In the genomic region with DNA sequence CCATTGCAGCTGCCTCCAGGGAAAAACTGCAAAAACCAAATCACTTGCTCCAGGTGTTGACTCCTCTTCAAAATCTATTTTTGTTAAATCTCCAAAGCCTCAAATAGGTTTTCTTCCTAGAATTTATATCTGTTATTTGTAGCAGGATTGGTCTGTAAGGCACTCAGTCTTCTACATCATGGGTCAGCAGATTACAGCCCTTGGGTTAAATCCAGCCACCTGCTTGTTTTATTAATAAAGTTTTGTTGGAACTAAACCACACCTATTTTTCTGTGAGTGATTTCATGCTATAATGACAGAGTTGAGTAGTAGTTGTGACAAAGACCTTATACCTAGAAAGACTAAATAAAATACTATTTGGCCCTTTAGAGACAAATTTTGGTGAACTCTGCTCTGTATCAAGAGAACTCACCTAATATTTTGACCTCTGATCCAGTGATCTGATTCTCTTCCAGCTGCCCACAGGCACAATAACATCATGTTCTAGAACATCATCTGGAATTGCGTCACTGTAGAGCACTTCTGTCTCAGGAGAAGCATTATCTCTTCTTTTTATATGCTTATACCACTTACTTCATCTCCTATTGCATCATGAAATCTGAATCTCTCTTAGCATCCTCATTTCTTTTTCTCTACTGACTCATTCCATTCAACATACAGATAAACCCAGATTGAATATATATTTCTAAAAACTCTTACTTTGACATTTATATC, we compare ENCODE assay signal across 19 cellular contexts.
DNase-seq lines count a peak whose midpoint lies in the region; ATAC-seq, FAIRE-seq and TF ChIP-seq lines count a peak whose summit lies in the region.
"Had no signal": no experiment of that assay in that cellular context is flagged by ENCODE, and none has a peak within 500 bp of the region (broad histone marks: within the 10 kb centered on the region; RNA-seq: fewer than 3 reads in every experiment).

No MANE protein-coding gene starts in this region.

- TF ChIP-seq POLR2A in right lobe of liver (IDR thresholded peaks at IDR 0.05): no peak

- H3K27me3 ChIP-seq in right lobe of liver: no peaks in the 10 kb centered on the region
- H3K27me3 ChIP-seq: cardiac muscle cell, transverse colon had no signal

- intact Hi-C loops in right lobe of liver (cut with DNase I): no loop called here
- intact Hi-C loops in kidney (cut with DNase I): no loop called here

- H3K36me3 ChIP-seq in right lobe of liver (no peaks in the 10 kb centered on the region), kidney (ENCODE audit: control insufficient read depth in 1 of 2, insufficient read depth in 2 of 2, low read length in 2 of 2) (no peaks in the 10 kb centered on the region)
- H3K36me3 ChIP-seq: cardiac muscle cell, transverse colon had no signal

- ATAC-seq in right lobe of liver (peak; percentile 86 to 95 (median 92)), GM18520 (IDR thresholded peaks at IDR 0.05; ENCODE audit: unreplicated experiment) (no peak), GM18870 (IDR thresholded peaks at IDR 0.05; ENCODE audit: unreplicated experiment) (no peak), HG03095 (IDR thresholded peaks at IDR 0.05; ENCODE audit: unreplicated experiment) (no peak)
- ATAC-seq: natural killer cell had no signal

- FAIRE-seq in kidney (lab: Jason Lieb, UNC): no peak
- FAIRE-seq: GM12891 had no signal

- DNase-seq in ELR (ENCODE audit: low read depth) (peak; percentile 24), NCI-H226 (peak; percentile 72), epithelial cell of esophagus (ENCODE audit: low read depth) (peak; percentile 68), right lobe of liver (peak in 1 of 3 donors; percentile 62), kidney (no peak)
- DNase-seq: activated naive CD4-positive, alpha-beta T cell treated with anti-CD3 and anti-CD28 coated beads for 36 hours; DND-41; hippocampal formation; natural killer cell; NCI-H1417 treated with DMSO at 0.1 percent for 48 hours; NCI-H446 treated with DMSO at 0.1 percent for 48 hours; retina; stimulated activated CD4-positive, alpha-beta T cell treated with anti-CD3 and anti-CD28 coated beads, Interleukin-2, amount 100 ng/mL, for 48 hours; transverse colon had no signal

- H3K4me3 ChIP-seq in epithelial cell of esophagus (ENCODE audit: low read length) (no peak overlapping the region), right lobe of liver (no peak overlapping the region), kidney (ENCODE audit: low read length in 2 of 2) (no peak overlapping the region)
- H3K4me3 ChIP-seq: cardiac muscle cell, transverse colon had no signal

- H3K4me1 ChIP-seq in right lobe of liver (peaks cover 0 to 42% (median 11%) of the 10 kb centered on the region in 4 donors), kidney (ENCODE audit: control insufficient read depth in 1 of 2, insufficient read depth in 1 of 2, low read depth in 1 of 2, low read length in 2 of 2) (peaks cover 0 to 11% of the 10 kb centered on the region in 2 donors)
- H3K4me1 ChIP-seq: transverse colon had no signal

- H3K9ac ChIP-seq in kidney (ENCODE audit: low read length in 2 of 2): no peak overlapping the region

- WGBS in right lobe of liver (ENCODE audit: insufficient coverage, low coverage, low lambda C conversion rate, missing lambda C conversion rate): 36% methylated on average over 1 of the region's 1 CpG

- H3K9me3 ChIP-seq in right lobe of liver: no peaks in the 10 kb centered on the region
- H3K9me3 ChIP-seq in kidney (ENCODE audit: control insufficient read depth in 1 of 2, low read length in 2 of 2): no peaks in the 10 kb centered on the region

- TF ChIP-seq CTCF in epithelial cell of esophagus (IDR thresholded peaks at IDR 0.05; ENCODE audit: insufficient read depth, low read depth, low read length, missing control alignments) (no peak), right lobe of liver (IDR thresholded peaks at IDR 0.05) (no peak), kidney (IDR thresholded peaks at IDR 0.05; ENCODE audit: borderline replicate concordance, extremely low read depth, insufficient read depth) (no peak)

- H3K27ac ChIP-seq in right lobe of liver: peak overlapping the region in 2 of 3 donors; percentile 69 to 80
- no peak overlapping the region for H3K27ac ChIP-seq in kidney (ENCODE audit: low read depth in 2 of 2, low read length in 2 of 2)
- H3K27ac ChIP-seq: cardiac muscle cell, transverse colon had no signal

Comparison
In these comparisons a context has a peak if more than half of its experiments do, and no peak if none do; other contexts are left out.
1. ATAC-seq: peak in right lobe of liver (4 of 4); none in GM18520 (single experiment), GM18870 (single experiment) and HG03095 (single experiment).
2. H3K27ac ChIP-seq: peak in right lobe of liver (2 of 3); none in kidney (0 of 2).